Comparison of ENCODE assay signal across 1 cellular context in the genomic region with DNA sequence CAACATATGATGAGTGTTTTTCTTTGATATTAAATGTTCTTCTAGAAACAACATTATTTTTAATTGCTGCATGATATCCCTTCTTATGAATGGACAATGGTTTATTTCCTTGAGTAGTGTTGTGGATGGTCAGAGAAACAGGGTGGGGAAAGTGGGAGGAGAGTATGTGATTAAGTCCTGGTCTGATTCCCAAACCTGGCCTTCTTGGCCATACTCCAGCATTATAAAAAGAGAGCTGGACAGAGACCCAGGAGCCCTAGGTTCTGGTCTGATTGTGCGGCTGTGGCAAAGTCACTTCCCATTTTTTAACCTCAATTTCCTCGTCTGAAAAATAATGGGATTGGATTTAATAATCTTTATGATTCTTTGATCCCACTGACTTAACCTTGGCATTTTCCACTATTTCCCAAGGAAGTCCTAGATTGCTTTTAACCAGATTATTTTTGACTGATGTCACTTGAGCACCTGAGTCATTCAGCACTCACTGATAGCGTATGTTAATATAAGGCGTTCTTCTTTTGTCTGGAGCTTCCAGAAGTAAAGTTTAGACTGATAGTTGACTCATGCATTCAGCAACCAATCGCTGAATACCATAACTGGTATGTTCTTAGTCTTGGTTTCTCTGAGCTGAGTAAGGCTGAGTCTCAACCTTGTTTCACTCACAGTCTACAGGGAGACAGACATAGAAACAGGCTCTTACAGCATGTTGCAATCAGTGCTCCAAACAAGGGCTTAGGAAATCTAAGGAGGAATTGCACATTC.
TF ChIP-seq lines count a peak whose summit lies in the region.

No MANE protein-coding gene starts in this region.

TF ChIP-seq in HEK293, 187 proteins besides CTCF, POLR2A, EP300 and RAD21 (continued from another document):
- TF ChIP-seq OSR2 (tag by site-specific recombination; IDR thresholded peaks at IDR 0.05) = 0 out of 2 replicates have a peak, but pooled peaks have one; percentile 11
- no peak for TF ChIP-seq ZBTB8A (tag by site-specific recombination; IDR thresholded peaks at IDR 0.05)
- TF ChIP-seq, protein P1, sequence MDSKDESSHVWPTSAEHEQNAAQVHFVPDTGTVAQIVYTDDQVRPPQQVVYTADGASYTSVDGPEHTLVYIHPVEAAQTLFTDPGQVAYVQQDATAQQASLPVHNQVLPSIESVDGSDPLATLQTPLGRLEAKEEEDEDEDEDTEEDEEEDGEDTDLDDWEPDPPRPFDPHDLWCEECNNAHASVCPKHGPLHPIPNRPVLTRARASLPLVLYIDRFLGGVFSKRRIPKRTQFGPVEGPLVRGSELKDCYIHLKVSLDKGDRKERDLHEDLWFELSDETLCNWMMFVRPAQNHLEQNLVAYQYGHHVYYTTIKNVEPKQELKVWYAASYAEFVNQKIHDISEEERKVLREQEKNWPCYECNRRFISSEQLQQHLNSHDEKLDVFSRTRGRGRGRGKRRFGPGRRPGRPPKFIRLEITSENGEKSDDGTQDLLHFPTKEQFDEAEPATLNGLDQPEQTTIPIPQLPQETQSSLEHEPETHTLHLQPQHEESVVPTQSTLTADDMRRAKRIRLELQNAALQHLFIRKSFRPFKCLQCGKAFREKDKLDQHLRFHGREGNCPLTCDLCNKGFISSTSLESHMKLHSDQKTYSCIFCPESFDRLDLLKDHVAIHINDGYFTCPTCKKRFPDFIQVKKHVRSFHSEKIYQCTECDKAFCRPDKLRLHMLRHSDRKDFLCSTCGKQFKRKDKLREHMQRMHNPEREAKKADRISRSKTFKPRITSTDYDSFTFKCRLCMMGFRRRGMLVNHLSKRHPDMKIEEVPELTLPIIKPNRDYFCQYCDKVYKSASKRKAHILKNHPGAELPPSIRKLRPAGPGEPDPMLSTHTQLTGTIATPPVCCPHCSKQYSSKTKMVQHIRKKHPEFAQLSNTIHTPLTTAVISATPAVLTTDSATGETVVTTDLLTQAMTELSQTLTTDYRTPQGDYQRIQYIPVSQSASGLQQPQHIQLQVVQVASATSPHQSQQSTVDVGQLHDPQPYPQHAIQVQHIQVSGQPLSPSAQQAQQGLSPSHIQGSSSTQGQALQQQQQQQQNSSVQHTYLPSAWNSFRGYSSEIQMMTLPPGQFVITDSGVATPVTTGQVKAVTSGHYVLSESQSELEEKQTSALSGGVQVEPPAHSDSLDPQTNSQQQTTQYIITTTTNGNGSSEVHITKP (tag by site-specific recombination; IDR thresholded peaks at IDR 0.05) = peak; percentile 47; the same call in 1 of the 2 replicates
- 0 out of 2 replicates have a peak, but pooled peaks have one; percentile 34 for TF ChIP-seq ZFP37 (tag by site-specific recombination; IDR thresholded peaks at IDR 0.05)
- TF ChIP-seq ZNF138 (tag by site-specific recombination; IDR thresholded peaks at IDR 0.05; ENCODE audit: borderline replicate concordance) = no peak
- TF ChIP-seq ZNF184 (tag by site-specific recombination; IDR thresholded peaks at IDR 0.05) = 0 out of 2 replicates have a peak, but pooled peaks have one; percentile 17
- no peak for TF ChIP-seq BCL11B (tag by site-specific recombination; IDR thresholded peaks at IDR 0.05; ENCODE audit: low read depth)
- peak; percentile 61; the same call in 1 of the 2 replicates for TF ChIP-seq PRDM1 (tag by site-specific recombination; IDR thresholded peaks at IDR 0.05)
- TF ChIP-seq ZNF366 (tag by site-specific recombination; conservative IDR thresholded peaks at IDR 0.05) = 0 out of 2 replicates have a peak, but pooled peaks have one; percentile 39
